Comparison of ENCODE assay signal across 26 cellular contexts in the genomic region with DNA sequence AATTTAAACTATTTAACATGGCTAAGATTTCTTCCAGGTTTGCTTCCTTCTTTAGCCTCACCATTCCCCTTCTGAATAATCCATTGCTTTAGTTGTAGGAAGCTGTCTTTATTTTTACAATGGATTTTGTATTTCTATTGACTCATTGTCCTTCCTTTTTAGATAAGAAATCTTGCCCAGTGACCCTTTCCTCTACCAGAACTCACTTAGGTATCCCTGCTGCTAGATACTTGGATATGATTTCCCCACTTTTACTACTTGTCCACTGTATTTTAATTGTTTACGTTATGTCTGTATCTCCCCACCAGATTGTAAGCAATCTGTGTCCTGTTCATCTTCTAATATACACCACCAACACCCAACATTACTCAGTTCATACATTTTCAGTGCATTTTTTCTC.
"Had no signal": no experiment of that assay in that cellular context is flagged by ENCODE, and none has a peak within 500 bp of the region (broad histone marks: within the 10 kb centered on the region; RNA-seq: fewer than 3 reads in every experiment).

No MANE protein-coding gene starts in this region.

- H3K4me3 ChIP-seq: adrenal gland, ascending aorta, cardiac muscle cell, MG63, Peyer's patch, SJSA1 had no signal

- DNase-seq: activated CD4-positive, alpha-beta T cell treated with anti-CD3 and anti-CD28 coated beads for 4 hours; activated CD8-positive, alpha-beta memory T cell treated with anti-CD3 and anti-CD28 coated beads, Interleukin-2, amount 50 U/mL, for 4 hours; activated CD8-positive, alpha-beta T cell treated with anti-CD3 and anti-CD28 coated beads for 36 hours; activated naive CD4-positive, alpha-beta T cell treated with anti-CD3 and anti-CD28 coated beads, Interleukin-2, amount 50 U/mL, for 16 hours; activated naive CD8-positive, alpha-beta T cell treated with anti-CD3 and anti-CD28 coated beads, Interleukin-2, amount 10 ng/mL, durations not matched to agents 7 days and 5 days; activated T-cell treated with anti-CD3 and anti-CD28 coated beads, Interleukin-2, amount 50 U/mL, for 72 hours; adrenal gland; MG63; MV-4-11; NCI-H1092 treated with DMSO at 0.1 percent for 48 hours; NCI-H1436; NCI-H1694 treated with DMSO at 0.1 percent for 48 hours; NCI-H2029 treated with DMSO at 0.1 percent for 48 hours; NCI-H510A treated with DMSO at 0.1 percent for 48 hours; NCI-H69; NK-92 treated with Interleukin-12 subunit alpha and Interleukin-12 subunit beta, amount 100 ng/mL, for 24 hours; OCI-M1; Peyer's patch; Right ventricle myocardium superior had no signal

- H3K27ac ChIP-seq: adrenal gland, ascending aorta, cardiac muscle cell, KMS-11, Peyer's patch, RWPE1, SJSA1 had no signal

- H3K4me2 ChIP-seq: KMS-11 had no signal

- H3K36me3 ChIP-seq: adrenal gland, ascending aorta, cardiac muscle cell, MG63, Peyer's patch, SJSA1 had no signal

- ATAC-seq: activated CD4-positive, CD25-positive, alpha-beta regulatory T cell treated with anti-CD3 and anti-CD28 coated beads, Interleukin-2, amount 50 U/mL, for 24 hours; activated CD8-positive, alpha-beta T cell treated with anti-CD3 and anti-CD28 coated beads for 36 hours; activated T-cell treated with anti-CD3 and anti-CD28 coated beads, Interleukin-2, amount 50 U/mL, for 72 hours; SK-N-SH treated with all-trans-retinoic acid at 6 μM for 48 hours had no signal

- H3K9me3 ChIP-seq: adrenal gland, Peyer's patch, SJSA1 had no signal

- H3K4me1 ChIP-seq: adrenal gland, ascending aorta, Peyer's patch, SJSA1 had no signal

- H3K9ac ChIP-seq: KMS-11 had no signal

- H3K27me3 ChIP-seq: adrenal gland, ascending aorta, cardiac muscle cell, MG63, Peyer's patch, SJSA1 had no signal
